In the genomic region with DNA sequence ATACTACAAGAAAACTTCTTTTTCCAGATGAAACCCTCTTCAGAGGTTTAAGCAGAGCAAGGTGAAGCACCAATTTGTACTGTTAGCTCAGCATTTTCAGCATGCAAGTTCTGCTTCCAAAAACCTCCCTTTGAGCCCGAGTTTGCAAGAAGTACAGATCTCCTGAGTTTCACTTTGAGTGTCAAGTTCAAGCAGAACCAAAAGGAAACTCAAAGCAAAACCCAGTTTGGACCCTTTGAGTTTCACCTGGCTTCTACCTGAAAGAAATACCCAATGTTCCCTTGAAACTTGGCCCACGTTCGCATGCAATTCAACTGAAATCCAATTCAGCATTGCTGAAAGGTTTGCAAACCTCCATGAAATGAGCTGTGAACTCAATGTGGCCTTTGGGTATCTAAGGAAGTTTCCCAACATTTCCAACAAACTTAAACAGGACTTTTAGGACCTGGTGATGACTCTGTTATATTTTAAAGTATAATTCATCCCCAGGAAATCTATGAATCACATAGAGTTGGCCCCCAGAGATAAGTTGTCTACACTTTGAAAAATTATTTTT, we compare ENCODE assay signal across 14 cellular contexts.
A peak's percentile ranks its signal among the peaks of the same experiment; 100 is the strongest.
DNase-seq lines count a peak whose midpoint lies in the region; ATAC-seq and TF ChIP-seq lines count a peak whose summit lies in the region.
"Had no signal": no experiment of that assay in that cellular context is flagged by ENCODE, and none has a peak within 500 bp of the region (broad histone marks: within the 10 kb centered on the region; RNA-seq: fewer than 3 reads in every experiment).

No MANE protein-coding gene starts in this region.

- peaks cover 38% of the 10 kb centered on the region for H3K4me1 ChIP-seq in CD4-positive, CD25-positive, alpha-beta regulatory T cell (ENCODE audit: control insufficient read depth, insufficient read depth, low read length, poor library complexity, severe bottlenecking)
- H3K4me1 ChIP-seq in CD8-positive, alpha-beta memory T cell (ENCODE audit: insufficient read depth, low read length): peaks cover 38% of the 10 kb centered on the region
- H3K4me1 ChIP-seq in mucosa of descending colon (ENCODE audit: low read depth): no peaks in the 10 kb centered on the region

- peak overlapping the region in 2 of 3 donors; percentile 7 to 90 for H3K27ac Mint-ChIP-seq in CD4-positive, CD25-positive, alpha-beta regulatory T cell
- H3K27ac Mint-ChIP-seq in CD8-positive, alpha-beta memory T cell: peak overlapping the region in 1 of 8 donors; percentile 44
- H3K27ac Mint-ChIP-seq in activated naive CD8-positive, alpha-beta T cell: peak overlapping the region; percentile 98
- H3K27ac Mint-ChIP-seq: H9 had no signal

- CTCF ChIA-PET in CD8-positive, alpha-beta memory T cell (lab: Charles Lee): interaction anchor here (1.0 kb wide), 1 partner anchor 14 kb away, joined by 4 read pairs; no protein-coding TSS in a partner anchor

- DNase-seq in CD4-positive, CD25-positive, alpha-beta regulatory T cell: peak in 1 of 3 donors; percentile 64
- no peak for DNase-seq in CD8-positive, alpha-beta memory T cell
- DNase-seq in SKM-1 treated with dmso at 0.1 percent for 144 hours (lab: John Stamatoyannopoulos, UW; ENCODE audit: unreplicated experiment) (no peak), HuH-7 (ENCODE audit: low spot score) (no peak), mucosa of descending colon (no peak)
- DNase-seq: dorsolateral prefrontal cortex; GDM1; H9; left lung; NCI-H2029 treated with DMSO at 0.1 percent for 48 hours; NCI-H774; stimulated activated CD4-positive, alpha-beta T cell treated with anti-CD3 and anti-CD28 coated beads, Interleukin-2, amount 100 ng/mL, for 24 hours had no signal

- peaks cover 30 to 58% (median 42%) of the 10 kb centered on the region in 4 donors for H3K4me1 Mint-ChIP-seq in CD4-positive, CD25-positive, alpha-beta regulatory T cell
- peaks cover 30 to 48% (median 41%) of the 10 kb centered on the region in 3 donors for H3K4me1 Mint-ChIP-seq in CD8-positive, alpha-beta memory T cell
- H3K4me1 Mint-ChIP-seq in activated naive CD8-positive, alpha-beta T cell (ENCODE audit: low read depth): peaks cover 86% of the 10 kb centered on the region
- H3K4me1 Mint-ChIP-seq: H9 had no signal

- no peak for ATAC-seq in CD4-positive, CD25-positive, alpha-beta regulatory T cell (ENCODE audit: low read depth in 2 of 2)
- ATAC-seq in mucosa of descending colon: no peak
- ATAC-seq: left lung had no signal

- H3K9me3 Mint-ChIP-seq in CD4-positive, CD25-positive, alpha-beta regulatory T cell: peaks cover 0 to 2% (median 0%) of the 10 kb centered on the region in 7 donors
- H3K9me3 Mint-ChIP-seq in CD8-positive, alpha-beta memory T cell: no peaks in the 10 kb centered on the region
- peaks cover 10% of the 10 kb centered on the region for H3K9me3 Mint-ChIP-seq in activated naive CD8-positive, alpha-beta T cell (ENCODE audit: low read depth)
- H3K9me3 Mint-ChIP-seq: H9 had no signal

- H3K27me3 ChIP-seq in CD4-positive, CD25-positive, alpha-beta regulatory T cell (ENCODE audit: control insufficient read depth, insufficient read depth, low read length): no peaks in the 10 kb centered on the region
- H3K27me3 ChIP-seq in CD8-positive, alpha-beta memory T cell (ENCODE audit: insufficient read depth, low read length, poor library complexity, severe bottlenecking): no peaks in the 10 kb centered on the region
- H3K27me3 ChIP-seq: left lung had no signal

- peak overlapping the region; percentile 8 for H3K27ac ChIP-seq in CD4-positive, CD25-positive, alpha-beta regulatory T cell (ENCODE audit: insufficient read depth, low read length, poor library complexity, severe bottlenecking)
- no peak overlapping the region for H3K27ac ChIP-seq in CD8-positive, alpha-beta memory T cell (ENCODE audit: low read depth, low read length)
- peak overlapping the region; percentile 27 for H3K27ac ChIP-seq in KOPT-K1 (ENCODE audit: low read depth, low read length, poor library complexity, severe bottlenecking)
- H3K27ac ChIP-seq: dorsolateral prefrontal cortex, left lung had no signal

- no peak for TF ChIP-seq CTCF in mucosa of descending colon (IDR thresholded peaks at IDR 0.05)

- H3K4me3 Mint-ChIP-seq in CD4-positive, CD25-positive, alpha-beta regulatory T cell: peak overlapping the region in 3 of 4 donors; percentile 39 to 63 (median 52)
- H3K4me3 Mint-ChIP-seq in CD8-positive, alpha-beta memory T cell: peak overlapping the region in 2 of 7 donors; percentile 61 to 66
- H3K4me3 Mint-ChIP-seq in activated naive CD8-positive, alpha-beta T cell: peak overlapping the region; percentile 81
- H3K4me3 Mint-ChIP-seq: H9 had no signal

- H3K27me3 Mint-ChIP-seq in CD4-positive, CD25-positive, alpha-beta regulatory T cell: no peaks in the 10 kb centered on the region
- H3K27me3 Mint-ChIP-seq in CD8-positive, alpha-beta memory T cell: peaks cover 0 to 7% of the 10 kb centered on the region in 2 donors
- H3K27me3 Mint-ChIP-seq in activated naive CD8-positive, alpha-beta T cell: no peaks in the 10 kb centered on the region

- peaks cover 5% of the 10 kb centered on the region for H3K36me3 Mint-ChIP-seq in CD4-positive, CD25-positive, alpha-beta regulatory T cell
- peaks cover 0 to 7% (median 0%) of the 10 kb centered on the region in 3 donors for H3K36me3 Mint-ChIP-seq in CD8-positive, alpha-beta memory T cell
- H3K36me3 Mint-ChIP-seq in activated naive CD8-positive, alpha-beta T cell: peaks cover 4% of the 10 kb centered on the region

- POLR2A ChIA-PET in CD8-positive, alpha-beta memory T cell (lab: Charles Lee): no interaction called here

- no peaks in the 10 kb centered on the region for H3K9me3 ChIP-seq in CD4-positive, CD25-positive, alpha-beta regulatory T cell (ENCODE audit: control insufficient read depth in 2 of 2, low read length in 2 of 2)
- H3K9me3 ChIP-seq in CD8-positive, alpha-beta memory T cell (ENCODE audit: low read length): no peaks in the 10 kb centered on the region
- no peaks in the 10 kb centered on the region for H3K9me3 ChIP-seq in KOPT-K1 (ENCODE audit: insufficient read depth, low read length, poor library complexity, severe bottlenecking)
- no peaks in the 10 kb centered on the region for H3K9me3 ChIP-seq in mucosa of descending colon
- H3K9me3 ChIP-seq: left lung had no signal

- peak overlapping the region; percentile 55 for H3K4me3 ChIP-seq in CD4-positive, CD25-positive, alpha-beta regulatory T cell (ENCODE audit: low read depth, low read length)
- peak overlapping the region; percentile 4 for H3K4me3 ChIP-seq in CD8-positive, alpha-beta memory T cell (ENCODE audit: low read length)
- no peak overlapping the region for H3K4me3 ChIP-seq in mucosa of descending colon
- H3K4me3 ChIP-seq: dorsolateral prefrontal cortex, left lung had no signal

- H3K36me3 ChIP-seq in CD4-positive, CD25-positive, alpha-beta regulatory T cell (ENCODE audit: control insufficient read depth, insufficient read depth, low read length): no peaks in the 10 kb centered on the region
- no peaks in the 10 kb centered on the region for H3K36me3 ChIP-seq in CD8-positive, alpha-beta memory T cell (ENCODE audit: insufficient read depth, low read length)
- H3K36me3 ChIP-seq in KOPT-K1 (ENCODE audit: insufficient read depth, low read length): no peaks in the 10 kb centered on the region
- H3K36me3 ChIP-seq in mucosa of descending colon (ENCODE audit: low read depth): no peaks in the 10 kb centered on the region
- H3K36me3 ChIP-seq: left lung had no signal

- intact Hi-C loops in mucosa of descending colon (cut with DNase I, micrococcal nuclease): no loop called here
